In the genomic region with DNA sequence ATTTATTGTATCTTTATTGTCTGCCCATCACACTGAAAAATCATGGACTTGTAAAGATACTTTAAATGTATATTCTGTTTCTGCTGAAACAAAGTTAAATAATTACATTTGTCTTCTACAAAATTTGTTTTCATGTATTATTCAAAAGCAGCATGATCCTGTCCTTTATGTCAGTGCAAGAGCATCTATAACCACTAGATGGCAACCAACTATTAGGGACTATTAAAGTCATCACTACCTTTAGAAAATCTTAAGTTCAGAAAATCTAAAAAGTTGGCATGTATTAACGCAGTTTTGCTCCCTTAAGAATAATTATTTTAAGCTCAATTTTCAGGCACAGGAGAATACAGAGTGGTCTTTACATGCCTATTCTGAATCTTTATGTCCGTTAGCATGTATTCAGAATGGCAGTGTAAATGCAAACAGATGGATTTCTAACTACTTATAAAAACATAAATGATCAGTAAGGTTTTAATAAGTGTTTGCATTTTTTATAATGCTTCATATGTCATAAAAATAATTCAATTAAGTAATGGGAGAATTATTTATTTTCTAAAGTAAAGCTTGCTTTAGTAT, we compare ENCODE assay signal across 1 cellular context.
TF ChIP-seq lines count a peak whose summit lies in the region.

No MANE protein-coding gene starts in this region.

TF ChIP-seq in GM12878, 131 proteins besides CTCF, POLR2A, EP300 and RAD21 (continued from another document):
- 0 out of 2 replicates have a peak, but pooled peaks have one; percentile 40 for TF ChIP-seq RB1 (IDR thresholded peaks at IDR 0.05; ENCODE audit: borderline replicate concordance)
- TF ChIP-seq SMARCA5 (IDR thresholded peaks at IDR 0.05): peak; percentile 57; the same call in 1 of the 2 replicates
- no peak for TF ChIP-seq FOXK2 (IDR thresholded peaks at IDR 0.05)
- no peak for TF ChIP-seq SUZ12 (IDR thresholded peaks at IDR 0.05; ENCODE audit: unreplicated experiment)
- TF ChIP-seq ZNF217 (IDR thresholded peaks at IDR 0.05): 0 out of 2 replicates have a peak, but pooled peaks have one; percentile 31
- TF ChIP-seq, protein P1, sequence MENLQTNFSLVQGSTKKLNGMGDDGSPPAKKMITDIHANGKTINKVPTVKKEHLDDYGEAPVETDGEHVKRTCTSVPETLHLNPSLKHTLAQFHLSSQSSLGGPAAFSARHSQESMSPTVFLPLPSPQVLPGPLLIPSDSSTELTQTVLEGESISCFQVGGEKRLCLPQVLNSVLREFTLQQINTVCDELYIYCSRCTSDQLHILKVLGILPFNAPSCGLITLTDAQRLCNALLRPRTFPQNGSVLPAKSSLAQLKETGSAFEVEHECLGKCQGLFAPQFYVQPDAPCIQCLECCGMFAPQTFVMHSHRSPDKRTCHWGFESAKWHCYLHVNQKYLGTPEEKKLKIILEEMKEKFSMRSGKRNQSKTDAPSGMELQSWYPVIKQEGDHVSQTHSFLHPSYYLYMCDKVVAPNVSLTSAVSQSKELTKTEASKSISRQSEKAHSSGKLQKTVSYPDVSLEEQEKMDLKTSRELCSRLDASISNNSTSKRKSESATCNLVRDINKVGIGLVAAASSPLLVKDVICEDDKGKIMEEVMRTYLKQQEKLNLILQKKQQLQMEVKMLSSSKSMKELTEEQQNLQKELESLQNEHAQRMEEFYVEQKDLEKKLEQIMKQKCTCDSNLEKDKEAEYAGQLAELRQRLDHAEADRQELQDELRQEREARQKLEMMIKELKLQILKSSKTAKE (IDR thresholded peaks at IDR 0.05; ENCODE audit: low read depth, poor library complexity, severe bottlenecking): peak; percentile 57
- no peak for TF ChIP-seq PBX3 (IDR thresholded peaks at IDR 0.05; ENCODE audit: insufficient replicate concordance, low read depth, low read length)
